13 cellular contexts compared by ENCODE assay signal in genomic region chr9:22047596-22047995, GRCh38. TPM values are rescaled to one million over a fixed set of nuclear protein-coding genes. Genes with fewer than 3 reads are reported as not detected.
DNase-seq lines count a peak whose midpoint lies in the region; ATAC-seq and TF ChIP-seq lines count a peak whose summit lies in the region.
"Had no signal": no experiment of that assay in that cellular context is flagged by ENCODE, and none has a peak within 500 bp of the region (broad histone marks: within the 10 kb centered on the region; RNA-seq: fewer than 3 reads in every experiment).

No MANE protein-coding gene starts in this region.

- H3K4me2 ChIP-seq in BLaER1 treated with 17β-estradiol and CSF1 and Interleukin-3, amounts not matched to agents 10 nM and 100 nM, result peak overlapping the region in 8 of 11 experiments; percentile 11 to 75 (median 40); a peak in 11 of 22 replicates

- H3K4me1 ChIP-seq in BLaER1 treated with 17β-estradiol and CSF1 and Interleukin-3, amounts not matched to agents 10 nM and 100 nM, result peaks cover 47 to 90% (median 69%) of the 10 kb centered on the region in 10 experiments
- H3K4me1 ChIP-seq in HAP-1, result peaks cover 8% of the 10 kb centered on the region
- H3K4me1 ChIP-seq in prostate gland (replicated peaks), result no peaks in the 10 kb centered on the region

- no peaks in the 10 kb centered on the region for H3K9me3 ChIP-seq in BLaER1 treated with 17β-estradiol and CSF1 and Interleukin-3, amounts not matched to agents 10 nM and 100 nM (replicated peaks in 1 of 11)
- no peaks in the 10 kb centered on the region for H3K9me3 ChIP-seq in HAP-1
- no peaks in the 10 kb centered on the region for H3K9me3 ChIP-seq in prostate gland
- H3K9me3 ChIP-seq: Caco-2 had no signal

- 88% methylated on average over 2 of the region's 2 CpGs for WGBS in prostate gland

- H3K36me3 ChIP-seq in BLaER1 treated with 17β-estradiol and CSF1 and Interleukin-3, amounts not matched to agents 10 nM and 100 nM, result no peaks in the 10 kb centered on the region; a peak in 1 of 22 replicates
- H3K36me3 ChIP-seq in HAP-1 (replicated peaks) (no peaks in the 10 kb centered on the region), prostate gland (no peaks in the 10 kb centered on the region)

- ATAC-seq in GM19467 (IDR thresholded peaks at IDR 0.05; ENCODE audit: unreplicated experiment), result no peak
- ATAC-seq: HepG2 had no signal

- no peak for TF ChIP-seq CTCF in prostate gland (IDR thresholded peaks at IDR 0.05)

- H3K4me3 ChIP-seq in BLaER1 treated with 17β-estradiol and CSF1 and Interleukin-3, amounts not matched to agents 10 nM and 100 nM, result no peak overlapping the region
- H3K4me3 ChIP-seq in HAP-1 (no peak overlapping the region), prostate gland (no peak overlapping the region)

- intact Hi-C loops in prostate gland (cut with DNase I), result no loop called here

- H3K27ac ChIP-seq in BLaER1 treated with 17β-estradiol and CSF1 and Interleukin-3, amounts not matched to agents 10 nM and 100 nM, result peak overlapping the region in 2 of 11 experiments; percentile 81; a peak in 1 of 22 replicates
- H3K27ac ChIP-seq in prostate gland, result no peak overlapping the region

- no peak overlapping the region for H3K9ac ChIP-seq in BLaER1 treated with 17β-estradiol and CSF1 and Interleukin-3, amounts not matched to agents 10 nM and 100 nM

- DNase-seq in MV-4-11 (lab: John Stamatoyannopoulos, UW) (peak; percentile 60), fibroblast of gingiva (ENCODE audit: low read depth) (peak; percentile 21), HAP-1 (ENCODE audit: low spot score in 2 of 2) (no peak), T-helper 1 cell (no peak), prostate gland (ENCODE audit: low spot score) (no peak)
- DNase-seq: Caco-2; CD8-positive, alpha-beta memory T cell; DND-41; GDM1 had no signal

- TF ChIP-seq POLR2A in prostate gland (IDR thresholded peaks at IDR 0.05), result no peak

- no peaks in the 10 kb centered on the region for H4K20me1 ChIP-seq in BLaER1 treated with 17β-estradiol and CSF1 and Interleukin-3, amounts not matched to agents 10 nM and 100 nM

- no peaks in the 10 kb centered on the region for H3K27me3 ChIP-seq in BLaER1 treated with 17β-estradiol and CSF1 and Interleukin-3, amounts not matched to agents 10 nM and 100 nM
- H3K27me3 ChIP-seq in HAP-1 (ENCODE audit: low read depth) (no peaks in the 10 kb centered on the region), prostate gland (replicated peaks; ENCODE audit: insufficient read depth) (no peaks in the 10 kb centered on the region)

- in situ Hi-C loops in HAP-1 (cut with MboI; ENCODE audit: low sequenced_read_pairs), result loop anchor here (10.0 to 25.0 kb wide), 2 partner anchors 57 to 415 kb away; no protein-coding TSS in a partner anchor

RNA-seq across cellular contexts. Expression of gene CDKN2B, which starts 38.5 kb away (rescaled TPM):
- 1 to 10 TPM; 5.4 to 8.8 TPM for total RNA-seq in prostate gland
- total RNA-seq: HT1080 had no signal

RNA-seq across cellular contexts. Expression of gene CDKN2B-AS1, which starts 53.0 kb away (rescaled TPM):
- under 1 TPM in 1 of 2 donors, not detected in 1; 0.62 TPM for total RNA-seq in prostate gland

RNA-seq across cellular contexts. Expression of gene CDKN2A, which starts 53.4 kb away (rescaled TPM):
- 1 to 10 TPM in 1 of 2 donors, under 1 TPM in 1; 0.55 to 4.5 TPM for total RNA-seq in prostate gland
- total RNA-seq: HT1080 had no signal

Comparison
In these comparisons a context has a peak if more than half of its experiments do, and no peak if none do; other contexts are left out.
1. DNase-seq: peak in MV-4-11 (single experiment) and fibroblast of gingiva (single experiment); none in HAP-1 (0 of 2), T-helper 1 cell (0 of 5) and prostate gland (single experiment).